Comparison of ENCODE assay signal across 25 cellular contexts in the genomic region with DNA sequence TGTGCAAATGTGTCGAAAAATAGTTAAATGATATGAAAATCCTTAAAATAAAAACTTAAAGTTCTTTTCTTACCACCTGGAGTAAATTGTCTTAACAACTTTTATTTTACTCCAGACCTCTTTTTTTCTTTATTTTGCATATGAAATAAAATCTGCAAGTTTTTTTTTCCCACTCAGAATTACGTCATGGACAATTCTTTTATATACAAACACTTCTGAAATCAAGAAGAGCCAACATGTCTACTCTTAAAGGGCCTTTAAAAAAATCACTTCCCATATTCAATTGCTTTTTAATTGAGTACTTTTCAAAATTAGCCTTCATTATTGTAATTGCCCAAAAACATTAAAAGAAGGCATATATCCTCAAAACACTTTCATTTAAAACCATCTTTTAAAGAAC. TPM values are rescaled to one million over a fixed set of nuclear protein-coding genes. Genes with fewer than 3 reads are reported as not detected.
DNase-seq lines count a peak whose midpoint lies in the region; ATAC-seq, FAIRE-seq and TF ChIP-seq lines count a peak whose summit lies in the region.
"Had no signal": no experiment of that assay in that cellular context is flagged by ENCODE, and none has a peak within 500 bp of the region (broad histone marks: within the 10 kb centered on the region; RNA-seq: fewer than 3 reads in every experiment).

No MANE protein-coding gene starts in this region.

- CTCF ChIA-PET in SK-N-SH (lab: Yijun Ruan, JAX) = no interaction called here
- CTCF ChIA-PET in IMR-90 (lab: Yijun Ruan, JAX) = no interaction called here

- H2AK9ac ChIP-seq in IMR-90 (replicated peaks; ENCODE audit: low read depth, low read length, poor library complexity) = no peak overlapping the region

- no peak for ATAC-seq in SK-N-SH treated with all-trans-retinoic acid at 6 μM for 48 hours
- ATAC-seq in IMR-90 (ENCODE audit: low read depth) = no peak
- no peak for ATAC-seq in GM21528 (IDR thresholded peaks at IDR 0.05; ENCODE audit: low FRiP score, unreplicated experiment)
- ATAC-seq: GM23338, HCT116 had no signal

- no peaks in the 10 kb centered on the region for H3K36me3 Mint-ChIP-seq in activated naive CD8-positive, alpha-beta T cell treated with anti-CD3 and anti-CD28 coated beads for 36 hours
- H3K36me3 Mint-ChIP-seq: CD4-positive, CD25-positive, alpha-beta regulatory T cell; CD8-positive, alpha-beta memory T cell had no signal

- no peaks in the 10 kb centered on the region for H3K9me3 ChIP-seq in SK-N-SH
- H3K9me3 ChIP-seq in IMR-90 (ENCODE audit: control insufficient read depth, insufficient read depth, low read length) = no peaks in the 10 kb centered on the region
- H3K9me3 ChIP-seq in thyroid gland = no peaks in the 10 kb centered on the region
- H3K9me3 ChIP-seq: BLaER1 treated with 17β-estradiol and CSF1 and Interleukin-3, amounts not matched to agents 10 nM and 100 nM had no signal

- H3K9ac ChIP-seq in SK-N-SH = no peak overlapping the region
- H3K9ac ChIP-seq in IMR-90 (ENCODE audit: low read depth, low read length) = no peak overlapping the region
- H3K9ac ChIP-seq: BLaER1 treated with 17β-estradiol and CSF1 and Interleukin-3, amounts not matched to agents 10 nM and 100 nM had no signal

- no peak overlapping the region for H3K18ac ChIP-seq in IMR-90 (ENCODE audit: low read depth, low read length)

- no peak overlapping the region for H3K27ac Mint-ChIP-seq in activated naive CD8-positive, alpha-beta T cell treated with anti-CD3 and anti-CD28 coated beads for 36 hours
- H3K27ac Mint-ChIP-seq: B cell; CD4-positive, CD25-positive, alpha-beta regulatory T cell; CD8-positive, alpha-beta memory T cell; GM23338; HFFc6; IgD-negative memory B cell had no signal

- H3K27me3 ChIP-seq in SK-N-SH (ENCODE audit: insufficient read depth) (peaks cover 6% of the 10 kb centered on the region; the same call in 1 of the 2 replicates), IMR-90 (ENCODE audit: control insufficient read depth, insufficient read depth, low read length) (no peaks in the 10 kb centered on the region), thyroid gland (no peaks in the 10 kb centered on the region)
- H3K27me3 ChIP-seq: BLaER1 treated with 17β-estradiol and CSF1 and Interleukin-3, amounts not matched to agents 10 nM and 100 nM had no signal

- in situ Hi-C loops in IMR-90 (cut with MboI; ENCODE audit: low sequenced_read_pairs) = no loop called here

- intact Hi-C loops in IMR-90 (cut with micrococcal nuclease) = no loop called here
- intact Hi-C loops in thyroid gland (cut with DNase I) = no loop called here

- H3K4me3 ChIP-seq in SK-N-SH (ENCODE audit: low read depth in 2 of 2, low read length in 1 of 2) = no peak overlapping the region
- H3K4me3 ChIP-seq in IMR-90 (ENCODE audit: insufficient read depth, low read depth, low read length) = no peak overlapping the region
- H3K4me3 ChIP-seq in thyroid gland (replicated peaks in 1 of 3) = no peak overlapping the region
- H3K4me3 ChIP-seq: BLaER1 treated with 17β-estradiol and CSF1 and Interleukin-3, amounts not matched to agents 10 nM and 100 nM; GM23338 had no signal

- no peaks in the 10 kb centered on the region for H3K9me1 ChIP-seq in IMR-90 (ENCODE audit: insufficient read depth, low read length)

- TF ChIP-seq RAD21 in SK-N-SH (IDR thresholded peaks at IDR 0.05; ENCODE audit: low read length) (no peak), IMR-90 (IDR thresholded peaks at IDR 0.05; ENCODE audit: low read length) (no peak)

- no peak for DNase-seq in SK-N-SH
- peak; percentile 30 for DNase-seq in IMR-90
- no peak for DNase-seq in frontal cortex (ENCODE audit: low spot score in 2 of 2)
- DNase-seq in activated naive CD8-positive, alpha-beta T cell treated with anti-CD3 and anti-CD28 coated beads for 36 hours = no peak
- DNase-seq in thyroid gland = no peak
- DNase-seq: 8988T; CD4-positive, CD25-positive, alpha-beta regulatory T cell; CD8-positive, alpha-beta memory T cell; COR-L47; DMS 273 treated with DMSO at 0.1 percent for 48 hours; DMS53; DND-41; EL; H7; HFFc6 had no signal

- H3K79me1 ChIP-seq in IMR-90 (ENCODE audit: low read depth in 1 of 2, low read length in 2 of 2) = no peaks in the 10 kb centered on the region

- H3K4me1 ChIP-seq in SK-N-SH (ENCODE audit: control insufficient read depth in 1 of 2, insufficient read depth in 2 of 2, low read depth in 1 of 2, low read length in 1 of 2) = no peaks in the 10 kb centered on the region
- no peaks in the 10 kb centered on the region for H3K4me1 ChIP-seq in IMR-90 (ENCODE audit: control insufficient read depth, insufficient read depth, low read length)
- no peaks in the 10 kb centered on the region for H3K4me1 ChIP-seq in thyroid gland

- H3K4me3 Mint-ChIP-seq in activated naive CD8-positive, alpha-beta T cell treated with anti-CD3 and anti-CD28 coated beads for 36 hours = no peak overlapping the region
- H3K4me3 Mint-ChIP-seq: B cell; CD4-positive, CD25-positive, alpha-beta regulatory T cell; CD8-positive, alpha-beta memory T cell; GM23338; HFFc6; IgD-negative memory B cell had no signal

- no peak overlapping the region for H3K23ac ChIP-seq in IMR-90 (ENCODE audit: low read depth, low read length)

- H3K9me3 Mint-ChIP-seq in activated naive CD8-positive, alpha-beta T cell treated with anti-CD3 and anti-CD28 coated beads for 36 hours = no peaks in the 10 kb centered on the region
- H3K9me3 Mint-ChIP-seq: CD8-positive, alpha-beta memory T cell; GM23338; HFFc6 had no signal

- H3K36me3 ChIP-seq in SK-N-SH (replicated peaks in 1 of 2; ENCODE audit: control insufficient read depth in 1 of 2, insufficient read depth in 2 of 2, low read length in 1 of 2) (no peaks in the 10 kb centered on the region), IMR-90 (ENCODE audit: control insufficient read depth, insufficient read depth, low read length) (no peaks in the 10 kb centered on the region), thyroid gland (no peaks in the 10 kb centered on the region)
- H3K36me3 ChIP-seq: BLaER1 treated with 17β-estradiol and CSF1 and Interleukin-3, amounts not matched to agents 10 nM and 100 nM had no signal

- TF ChIP-seq CTCF in SK-N-SH (IDR thresholded peaks at IDR 0.05) = no peak
- TF ChIP-seq CTCF in IMR-90 (conservative IDR thresholded peaks at IDR 0.05; ENCODE audit: low read depth, low read length) = no peak
- TF ChIP-seq CTCF in thyroid gland (IDR thresholded peaks at IDR 0.05) = no peak

- H3K4me2 ChIP-seq in SK-N-SH = no peak overlapping the region
- no peak overlapping the region for H3K4me2 ChIP-seq in IMR-90 (ENCODE audit: low read depth, low read length)
- H3K4me2 ChIP-seq: BLaER1 treated with 17β-estradiol and CSF1 and Interleukin-3, amounts not matched to agents 10 nM and 100 nM; GM23338 had no signal

- H3K4me1 Mint-ChIP-seq in activated naive CD8-positive, alpha-beta T cell treated with anti-CD3 and anti-CD28 coated beads for 36 hours = no peaks in the 10 kb centered on the region
- H3K4me1 Mint-ChIP-seq: B cell; CD8-positive, alpha-beta memory T cell; IgD-negative memory B cell had no signal

- FAIRE-seq in frontal cortex (lab: Jason Lieb, UNC) = peak; percentile 30
- FAIRE-seq: GM12891, GM19239 had no signal

- H4K8ac ChIP-seq in IMR-90 (ENCODE audit: low read depth in 2 of 2, low read length in 2 of 2) = no peak overlapping the region

- TF ChIP-seq POLR2A in IMR-90 (IDR thresholded peaks at IDR 0.05; ENCODE audit: low read depth, low read length) = no peak
- TF ChIP-seq POLR2A in thyroid gland (IDR thresholded peaks at IDR 0.05) = no peak

- H3F3A ChIP-seq in SK-N-SH (replicated peaks; ENCODE audit: insufficient read depth) = no peaks in the 10 kb centered on the region

- WGBS in SK-N-SH (ENCODE audit: low lambda C conversion rate) = 32% methylated on average over 2 of the region's 2 CpGs
- 100% methylated on average over 1 of the region's 2 CpGs; no CpG with 5 or more reads in 1 of the 2 experiments for WGBS in IMR-90 (ENCODE audit: extremely low coverage in 2 of 2, insufficient read length in 1 of 2), 2 experiments
- WGBS in thyroid gland, 2 donors = 65 to 74% methylated on average over 2 of the region's 2 CpGs

- H2BK5ac ChIP-seq in IMR-90 (ENCODE audit: low read depth, low read length, poor library complexity, severe bottlenecking) = no peak overlapping the region

- H3K4ac ChIP-seq in IMR-90 (ENCODE audit: low read depth, low read length) = no peak overlapping the region

- H2AFZ ChIP-seq in SK-N-SH (ENCODE audit: low read depth) (peak overlapping the region; percentile 38; the same call in 1 of the 2 replicates), IMR-90 (replicated peaks; ENCODE audit: low read length, poor library complexity) (no peak overlapping the region)
- H2AFZ ChIP-seq: GM23338 had no signal

- H2BK20ac ChIP-seq in IMR-90 (ENCODE audit: low read depth, low read length) = no peak overlapping the region

- BruUV-seq in IMR-90 (replicated peaks; lab: Mats Ljungman, UMichigan) = no TSS peak

- no peak overlapping the region for H2BK15ac ChIP-seq in IMR-90 (ENCODE audit: low read depth, low read length)

- no peaks in the 10 kb centered on the region for H3K9me2 ChIP-seq in SK-N-SH

- H4K5ac ChIP-seq in IMR-90 (ENCODE audit: low read depth, low read length) = no peak overlapping the region

- H3K56ac ChIP-seq in IMR-90 (ENCODE audit: extremely low read depth, insufficient read depth, low read length) = no peak overlapping the region

- H3K14ac ChIP-seq in IMR-90 (replicated peaks; ENCODE audit: low read depth, low read length) = no peak overlapping the region

- POLR2A ChIA-PET in SK-N-SH (lab: Yijun Ruan, JAX) (no interaction called here), IMR-90 (lab: Charles Lee; ENCODE audit: unreplicated experiment) (no interaction called here)

- no peak overlapping the region for H3K27ac ChIP-seq in SK-N-SH (ENCODE audit: low read depth in 2 of 2, low read length in 1 of 2)
- H3K27ac ChIP-seq in IMR-90 (ENCODE audit: insufficient read depth, low read length) = no peak overlapping the region
- H3K27ac ChIP-seq in thyroid gland = no peak overlapping the region
- H3K27ac ChIP-seq: BLaER1 treated with 17β-estradiol and CSF1 and Interleukin-3, amounts not matched to agents 10 nM and 100 nM; HL-60 had no signal

- dilution Hi-C loops in IMR-90 (cut with HindIII; ENCODE audit: low sequenced_read_pairs, unreplicated experiment) = no loop called here

- H4K20me1 ChIP-seq in SK-N-SH (ENCODE audit: insufficient read depth) (no peaks in the 10 kb centered on the region), IMR-90 (ENCODE audit: insufficient read depth, low read length) (no peaks in the 10 kb centered on the region)
- H4K20me1 ChIP-seq: BLaER1 treated with 17β-estradiol and CSF1 and Interleukin-3, amounts not matched to agents 10 nM and 100 nM had no signal

- H2BK120ac ChIP-seq in IMR-90 (ENCODE audit: low read depth, low read length) = no peak overlapping the region

- no peak for TF ChIP-seq EP300 in SK-N-SH (IDR thresholded peaks at IDR 0.05; ENCODE audit: borderline replicate concordance in 1 of 2, low read depth in 1 of 2, low read length in 1 of 2)

- H2AK5ac ChIP-seq in IMR-90 (ENCODE audit: low read depth, low read length) = no peak overlapping the region

- no peaks in the 10 kb centered on the region for H3K79me2 ChIP-seq in SK-N-SH (ENCODE audit: insufficient read depth)

- H3K27me3 Mint-ChIP-seq in activated naive CD8-positive, alpha-beta T cell treated with anti-CD3 and anti-CD28 coated beads for 36 hours = no peaks in the 10 kb centered on the region
- H3K27me3 Mint-ChIP-seq: CD4-positive, CD25-positive, alpha-beta regulatory T cell; CD8-positive, alpha-beta memory T cell had no signal

- H4K91ac ChIP-seq in IMR-90 (ENCODE audit: insufficient read depth, low read depth, low read length) = no peak overlapping the region

RNA-seq across cellular contexts. Expression of a gene that starts 37.7 kb away (rescaled TPM):
- polyA plus RNA-seq in SK-N-SH (2012; rRNA removed) = 53.1 and 58.8 TPM in 2 replicates
- 72.5 and 74.3 TPM in 2 replicates for polyA plus RNA-seq in SK-N-SH (2012; cell fraction: cytosol; rRNA removed)
- polyA plus RNA-seq in SK-N-SH (2012; cell fraction: nucleus; rRNA removed) = 83.4 and 174 TPM in 2 replicates
- total RNA-seq in IMR-90 (2012; rRNA removed) = 35.8 and 53.3 TPM in 2 replicates
- polyA plus RNA-seq in IMR-90 (2012; rRNA removed) = 79.3 and 85.2 TPM in 2 replicates
- polyA plus RNA-seq in IMR-90 (2012; cell fraction: cytosol; rRNA removed) = 38.8 and 50.0 TPM in 2 replicates
- 60.3 and 312 TPM in 2 replicates for polyA plus RNA-seq in IMR-90 (2012; cell fraction: nucleus; rRNA removed; ENCODE audit: low replicate concordance)
- 219 TPM for total RNA-seq in frontal cortex
- total RNA-seq in activated naive CD8-positive, alpha-beta T cell treated with anti-CD3 and anti-CD28 coated beads for 36 hours = 10 to 100 TPM; 95.2 to 96.0 TPM
- total RNA-seq in thyroid gland = 100 to 1,000 TPM; 165 to 229 (median 211) TPM
